ENCODE assay signal across 19 cellular contexts in the genomic region with DNA sequence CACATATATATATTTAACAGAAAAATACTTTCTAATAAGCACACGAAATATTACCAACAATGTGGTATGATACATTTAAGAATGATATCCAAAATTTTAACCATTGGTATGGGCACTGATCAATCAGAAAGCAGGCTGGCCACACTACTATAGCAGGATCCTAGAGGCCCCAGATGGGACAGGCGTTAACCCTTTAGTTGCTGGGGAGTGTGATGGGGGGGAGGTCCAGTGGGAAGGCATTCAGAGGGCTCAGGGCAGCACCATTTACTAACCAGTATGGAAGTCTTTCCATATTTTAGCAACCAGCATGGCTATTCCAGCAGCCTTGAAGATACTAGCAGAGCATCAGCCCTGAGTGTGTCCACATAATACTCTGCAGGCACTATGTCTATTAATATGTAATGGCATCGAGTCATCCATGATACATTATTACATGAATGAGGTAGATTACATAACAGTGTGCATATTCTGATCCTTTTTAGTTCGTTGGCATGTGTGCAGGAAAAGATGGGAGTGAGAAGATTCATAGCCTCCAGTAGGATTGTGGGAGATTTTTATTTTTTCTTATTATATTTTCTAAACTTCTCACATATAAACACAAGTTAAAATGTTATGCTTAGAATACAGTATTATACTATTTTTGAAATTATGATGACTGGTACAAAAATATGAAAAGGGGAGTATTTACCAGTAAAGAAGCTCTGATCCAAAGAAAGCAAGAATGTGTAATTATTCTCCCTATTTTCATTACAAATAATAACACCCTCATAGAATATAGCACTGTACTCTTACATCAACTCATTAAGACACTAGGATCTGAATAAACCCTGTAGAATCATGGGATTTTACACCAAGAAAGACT.
"Had no signal": no experiment of that assay in that cellular context is flagged by ENCODE, and none has a peak within 500 bp of the region (broad histone marks: within the 10 kb centered on the region; RNA-seq: fewer than 3 reads in every experiment).

No MANE protein-coding gene starts in this region.

- H3K4me3 ChIP-seq: dorsolateral prefrontal cortex, gastroesophageal sphincter, lower lobe of right lung, sigmoid colon, spleen, thoracic aorta, upper lobe of left lung had no signal

- ATAC-seq: activated CD4-positive, alpha-beta T cell treated with anti-CD3 and anti-CD28 coated beads for 36 hours; activated T-helper 17 cell treated with anti-CD3 and anti-CD28 coated beads, Interleukin-2, amount 50 U/mL, for 72 hours; gastroesophageal sphincter; lower lobe of right lung; natural killer cell; stimulated activated naive B cell treated with anti-CD40 and anti-IgM and Interleukin-4, amounts not matched to agents 10 μg/mL and 1 μg/mL and 100 μg/mL, for 72 hours had no signal

- H3K9me3 ChIP-seq: gastroesophageal sphincter, lower lobe of right lung, sigmoid colon, spleen, thoracic aorta, upper lobe of left lung had no signal

- H3K4me1 ChIP-seq: lower lobe of right lung, upper lobe of left lung had no signal

- H3K36me3 ChIP-seq: sigmoid colon, thoracic aorta, upper lobe of left lung had no signal

- H3K36me3 Mint-ChIP-seq: activated naive CD8-positive, alpha-beta T cell treated with anti-CD3 and anti-CD28 coated beads for 36 hours; natural killer cell had no signal

- H3K4me3 Mint-ChIP-seq: activated CD4-positive, alpha-beta memory T cell treated with anti-CD3 and anti-CD28 coated beads, Interleukin-2, amount 10 ng/mL, durations not matched to agents 7 days and 5 days; activated CD4-positive, alpha-beta T cell treated with anti-CD3 and anti-CD28 coated beads for 36 hours; activated naive CD8-positive, alpha-beta T cell treated with anti-CD3 and anti-CD28 coated beads for 36 hours; activated T-helper 17 cell treated with anti-CD3 and anti-CD28 coated beads, Interleukin-2, amount 50 U/mL, for 72 hours; endodermal cell; natural killer cell; stimulated activated naive B cell treated with anti-CD40 and anti-IgM and Interleukin-4, amounts not matched to agents 10 μg/mL and 1 μg/mL and 100 μg/mL, for 72 hours; T-helper 2 cell treated with Interferon-gamma antibody and Interleukin-4, amounts not matched to agents 5 μg/mL and 100 μg/mL, for 36 hours had no signal

- H3K27me3 Mint-ChIP-seq: activated CD4-positive, alpha-beta memory T cell treated with anti-CD3 and anti-CD28 coated beads, Interleukin-2, amount 10 ng/mL, durations not matched to agents 7 days and 5 days; activated CD4-positive, alpha-beta T cell treated with anti-CD3 and anti-CD28 coated beads for 36 hours; activated naive CD8-positive, alpha-beta T cell treated with anti-CD3 and anti-CD28 coated beads for 36 hours; activated T-helper 17 cell treated with anti-CD3 and anti-CD28 coated beads, Interleukin-2, amount 50 U/mL, for 72 hours; stimulated activated naive B cell treated with anti-CD40 and anti-IgM and Interleukin-4, amounts not matched to agents 10 μg/mL and 1 μg/mL and 100 μg/mL, for 72 hours had no signal

- H3K27ac ChIP-seq: dorsolateral prefrontal cortex, gastroesophageal sphincter, lower lobe of right lung, sigmoid colon, spleen, thoracic aorta, upper lobe of left lung had no signal

- DNase-seq: activated CD4-positive, alpha-beta memory T cell treated with anti-CD3 and anti-CD28 coated beads, Interleukin-2, amount 10 ng/mL, durations not matched to agents 7 days and 5 days; activated CD4-positive, alpha-beta T cell treated with anti-CD3 and anti-CD28 coated beads for 36 hours; activated naive CD4-positive, alpha-beta T cell; activated naive CD8-positive, alpha-beta T cell treated with anti-CD3 and anti-CD28 coated beads for 36 hours; activated T-cell treated with anti-CD3 and anti-CD28 coated beads, Interleukin-2, amount 50 U/mL, for 1 hour; amniotic stem cell; dorsolateral prefrontal cortex; endodermal cell; lower lobe of right lung; natural killer cell; nucleus accumbens; sigmoid colon; spleen; stimulated activated naive B cell treated with anti-CD40 and anti-IgM and Interleukin-4, amounts not matched to agents 10 μg/mL and 1 μg/mL and 100 μg/mL, for 72 hours; upper lobe of left lung had no signal

- H3K27ac Mint-ChIP-seq: activated CD4-positive, alpha-beta memory T cell treated with anti-CD3 and anti-CD28 coated beads, Interleukin-2, amount 10 ng/mL, durations not matched to agents 7 days and 5 days; activated CD4-positive, alpha-beta T cell treated with anti-CD3 and anti-CD28 coated beads for 36 hours; activated naive CD8-positive, alpha-beta T cell treated with anti-CD3 and anti-CD28 coated beads for 36 hours; activated T-helper 17 cell treated with anti-CD3 and anti-CD28 coated beads, Interleukin-2, amount 50 U/mL, for 72 hours; endodermal cell; natural killer cell; stimulated activated naive B cell treated with anti-CD40 and anti-IgM and Interleukin-4, amounts not matched to agents 10 μg/mL and 1 μg/mL and 100 μg/mL, for 72 hours; T-helper 2 cell treated with Interferon-gamma antibody and Interleukin-4, amounts not matched to agents 5 μg/mL and 100 μg/mL, for 36 hours had no signal

- H3K9me3 Mint-ChIP-seq: activated CD4-positive, alpha-beta memory T cell treated with anti-CD3 and anti-CD28 coated beads, Interleukin-2, amount 10 ng/mL, durations not matched to agents 7 days and 5 days; activated naive CD8-positive, alpha-beta T cell treated with anti-CD3 and anti-CD28 coated beads for 36 hours; activated T-helper 17 cell treated with anti-CD3 and anti-CD28 coated beads, Interleukin-2, amount 50 U/mL, for 72 hours; endodermal cell; natural killer cell; stimulated activated naive B cell treated with anti-CD40 and anti-IgM and Interleukin-4, amounts not matched to agents 10 μg/mL and 1 μg/mL and 100 μg/mL, for 72 hours; T-helper 2 cell treated with Interferon-gamma antibody and Interleukin-4, amounts not matched to agents 5 μg/mL and 100 μg/mL, for 36 hours had no signal

- H3K27me3 ChIP-seq: dorsolateral prefrontal cortex, gastroesophageal sphincter, sigmoid colon, spleen, upper lobe of left lung had no signal
